ENCODE assay signal across 14 cellular contexts in the genomic region with DNA sequence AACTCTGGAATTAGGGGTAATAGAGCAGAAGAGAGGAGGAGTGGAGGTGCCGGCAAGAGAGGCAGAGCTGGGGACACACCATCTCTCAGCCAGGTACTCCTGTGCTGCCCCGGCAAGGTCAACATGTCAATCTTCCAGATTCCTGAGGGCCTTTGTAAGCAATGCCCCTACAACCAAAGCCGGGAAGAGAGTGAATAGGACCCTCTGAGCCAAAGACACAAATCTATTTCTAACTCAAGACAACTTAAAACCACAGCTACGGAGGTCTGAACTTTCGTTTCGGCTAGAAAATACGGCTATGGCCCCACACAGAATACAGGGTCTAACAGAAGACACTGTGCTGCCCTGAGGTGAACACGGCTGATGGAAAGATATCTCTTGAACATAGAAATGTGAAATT.
DNase-seq lines count a peak whose midpoint lies in the region; ATAC-seq and TF ChIP-seq lines count a peak whose summit lies in the region.
"Had no signal": no experiment of that assay in that cellular context is flagged by ENCODE, and none has a peak within 500 bp of the region (broad histone marks: within the 10 kb centered on the region; RNA-seq: fewer than 3 reads in every experiment).

No MANE protein-coding gene starts in this region.

- peaks cover 61% of the 10 kb centered on the region for H3K36me3 Mint-ChIP-seq in activated CD4-positive, alpha-beta T cell treated with anti-CD3 and anti-CD28 coated beads, Interleukin-2, amount 10 ng/mL, durations not matched to agents 7 days and 5 days (ENCODE audit: low read depth)
- peaks cover 47% of the 10 kb centered on the region for H3K36me3 Mint-ChIP-seq in activated CD4-positive, alpha-beta memory T cell treated with anti-CD3 and anti-CD28 coated beads, Interleukin-2, amount 10 ng/mL, durations not matched to agents 7 days and 5 days (ENCODE audit: low read depth)

- CTCF ChIA-PET in activated CD4-positive, alpha-beta T cell treated with anti-CD3 and anti-CD28 coated beads, Interleukin-2, amount 10 ng/mL, durations not matched to agents 7 days and 5 days (lab: Charles Lee) = interaction anchor here (1.1 kb wide), 1 partner anchor 14 kb away, joined by 3 read pairs; no protein-coding TSS in a partner anchor
- CTCF ChIA-PET in activated CD4-positive, alpha-beta memory T cell treated with anti-CD3 and anti-CD28 coated beads, Interleukin-2, amount 10 ng/mL, durations not matched to agents 7 days and 5 days (lab: Charles Lee) = interaction anchor here (0.7 to 2.3 kb wide), 4 partner anchors 9 to 97 kb away, joined by 4 to 14 read pairs (median 6); no protein-coding TSS in a partner anchor

- no peak for DNase-seq in activated CD4-positive, alpha-beta T cell treated with anti-CD3 and anti-CD28 coated beads, Interleukin-2, amount 10 ng/mL, durations not matched to agents 7 days and 5 days
- no peak for DNase-seq in activated CD4-positive, alpha-beta T cell treated with anti-CD3 and anti-CD28 coated beads, Interleukin-2, amount 50 U/mL, for 4 hours
- no peak for DNase-seq in activated CD4-positive, alpha-beta memory T cell treated with anti-CD3 and anti-CD28 coated beads, Interleukin-2, amount 10 ng/mL, durations not matched to agents 7 days and 5 days
- peak; percentile 26 for DNase-seq in iPS-NIHi7 (ENCODE audit: extremely low spot score)
- no peak for DNase-seq in thoracic aorta (ENCODE audit: low spot score)
- no peak for DNase-seq in SKM-1 (lab: John Stamatoyannopoulos, UW; ENCODE audit: unreplicated experiment)
- DNase-seq: EL had no signal

- H3K9me3 ChIP-seq in thoracic aorta = no peaks in the 10 kb centered on the region
- H3K9me3 ChIP-seq: A549, neutrophil had no signal

- POLR2A ChIA-PET in activated CD4-positive, alpha-beta T cell treated with anti-CD3 and anti-CD28 coated beads, Interleukin-2, amount 10 ng/mL, durations not matched to agents 7 days and 5 days (lab: Charles Lee) = no interaction called here
- POLR2A ChIA-PET in activated CD4-positive, alpha-beta memory T cell treated with anti-CD3 and anti-CD28 coated beads, Interleukin-2, amount 10 ng/mL, durations not matched to agents 7 days and 5 days (lab: Charles Lee) = interaction anchor here (0.6 to 21.1 kb wide), 12 partner anchors 7 to 900 kb away, joined by 3 to 397 read pairs (median 4); a partner anchor contains a TSS

- peaks cover 88% of the 10 kb centered on the region for H3K4me1 Mint-ChIP-seq in activated CD4-positive, alpha-beta T cell treated with anti-CD3 and anti-CD28 coated beads, Interleukin-2, amount 10 ng/mL, durations not matched to agents 7 days and 5 days
- H3K4me1 Mint-ChIP-seq in activated CD4-positive, alpha-beta memory T cell treated with anti-CD3 and anti-CD28 coated beads, Interleukin-2, amount 10 ng/mL, durations not matched to agents 7 days and 5 days = peaks cover 87% of the 10 kb centered on the region

- H3K27me3 Mint-ChIP-seq in activated CD4-positive, alpha-beta T cell treated with anti-CD3 and anti-CD28 coated beads, Interleukin-2, amount 10 ng/mL, durations not matched to agents 7 days and 5 days = no peaks in the 10 kb centered on the region
- H3K27me3 Mint-ChIP-seq in activated CD4-positive, alpha-beta memory T cell treated with anti-CD3 and anti-CD28 coated beads, Interleukin-2, amount 10 ng/mL, durations not matched to agents 7 days and 5 days = no peaks in the 10 kb centered on the region
- H3K27me3 Mint-ChIP-seq: IgD-negative memory B cell had no signal

- peaks cover 11 to 32% of the 10 kb centered on the region in 2 donors for H3K4me1 ChIP-seq in thoracic aorta (ENCODE audit: control insufficient read depth in 1 of 2, low read depth in 2 of 2)

- no peaks in the 10 kb centered on the region for H3K9me3 Mint-ChIP-seq in activated CD4-positive, alpha-beta T cell treated with anti-CD3 and anti-CD28 coated beads, Interleukin-2, amount 10 ng/mL, durations not matched to agents 7 days and 5 days
- H3K9me3 Mint-ChIP-seq in activated CD4-positive, alpha-beta memory T cell treated with anti-CD3 and anti-CD28 coated beads, Interleukin-2, amount 10 ng/mL, durations not matched to agents 7 days and 5 days = no peaks in the 10 kb centered on the region
- H3K9me3 Mint-ChIP-seq: IgD-negative memory B cell had no signal

- no peaks in the 10 kb centered on the region for H3K36me3 ChIP-seq in thoracic aorta
- H3K36me3 ChIP-seq: neutrophil had no signal

- H3K4me3 Mint-ChIP-seq in activated CD4-positive, alpha-beta T cell treated with anti-CD3 and anti-CD28 coated beads, Interleukin-2, amount 10 ng/mL, durations not matched to agents 7 days and 5 days = peak overlapping the region; percentile 78
- peak overlapping the region; percentile 87 for H3K4me3 Mint-ChIP-seq in activated CD4-positive, alpha-beta memory T cell treated with anti-CD3 and anti-CD28 coated beads, Interleukin-2, amount 10 ng/mL, durations not matched to agents 7 days and 5 days

- ATAC-seq in thoracic aorta (ENCODE audit: insufficient number of reproducible peaks, low FRiP score, low read depth) (no peak), GM18511 (IDR thresholded peaks at IDR 0.05; ENCODE audit: unreplicated experiment) (no peak), HG02763 (IDR thresholded peaks at IDR 0.05; ENCODE audit: unreplicated experiment) (no peak)
- ATAC-seq: A549 had no signal

- peak overlapping the region; percentile 42 for H3K4me3 ChIP-seq in thoracic aorta
- H3K4me3 ChIP-seq: A549 had no signal

- peak overlapping the region; percentile 94 for H3K27ac Mint-ChIP-seq in activated CD4-positive, alpha-beta T cell treated with anti-CD3 and anti-CD28 coated beads, Interleukin-2, amount 10 ng/mL, durations not matched to agents 7 days and 5 days
- peak overlapping the region; percentile 97 for H3K27ac Mint-ChIP-seq in activated CD4-positive, alpha-beta memory T cell treated with anti-CD3 and anti-CD28 coated beads, Interleukin-2, amount 10 ng/mL, durations not matched to agents 7 days and 5 days

- no peaks in the 10 kb centered on the region for H3K27me3 ChIP-seq in thoracic aorta (replicated peaks; ENCODE audit: insufficient read depth)
- H3K27me3 ChIP-seq: neutrophil had no signal

- no peak for TF ChIP-seq CTCF in thoracic aorta (IDR thresholded peaks at IDR 0.05)

- H3K27ac ChIP-seq in thoracic aorta = no peak overlapping the region
- H3K27ac ChIP-seq: A549, epithelial cell of prostate, neutrophil, RWPE1 had no signal
